ENCODE assay signal across 25 cellular contexts in genomic region chr18:29960539-29960938, GRCh38.
"Had no signal": no experiment of that assay in that cellular context is flagged by ENCODE, and none has a peak within 500 bp of the region (broad histone marks: within the 10 kb centered on the region; RNA-seq: fewer than 3 reads in every experiment).

No MANE protein-coding gene starts in this region.

- FAIRE-seq: islet of Langerhans had no signal

- DNase-seq: hypothalamus; immature natural killer cell; left ventricle myocardium inferior; mesendoderm; naive B cell; natural killer cell; nephron progenitor cell; occipital lobe; retina; right cardiac atrium; spleen; stimulated activated CD4-positive, alpha-beta T cell treated with anti-CD3 and anti-CD28 coated beads, Interleukin-4, amount 100 ng/mL, for 24 hours; stimulated activated naive CD4-positive, alpha-beta T cell; uterus had no signal

- H3K9me3 ChIP-seq: left ventricle myocardium inferior, neutrophil, prostate gland, suprapubic skin, thoracic aorta, tibial nerve, uterus had no signal

- H3K36me3 ChIP-seq: left ventricle myocardium inferior, neural progenitor cell, neutrophil, prostate gland, spleen, suprapubic skin, thoracic aorta, tibial nerve, uterus had no signal

- H3K4me1 ChIP-seq: left ventricle myocardium inferior, neural progenitor cell, prostate gland, spleen, suprapubic skin, tibial nerve, uterus had no signal

- H3K27ac ChIP-seq: left ventricle myocardium inferior, neural progenitor cell, neutrophil, prostate gland, skin epidermis, spleen, suprapubic skin, thoracic aorta, tibial nerve, uterus had no signal

- H3K4me3 ChIP-seq: left ventricle myocardium inferior, lung, neural progenitor cell, prostate gland, skin epidermis, spleen, suprapubic skin, thoracic aorta, tibial nerve, uterus had no signal

- ATAC-seq: natural killer cell; right cardiac atrium; sciatic nerve; stimulated activated effector memory CD8-positive, alpha-beta T cell treated with anti-CD3 and anti-CD28 coated beads, Interleukin-12 subunit alpha, Interleukin-12 subunit beta, amount 100 ng/mL, for 72 hours had no signal

- H3K27me3 ChIP-seq: neural progenitor cell, neutrophil, spleen, suprapubic skin, tibial nerve, uterus had no signal

- H3K9ac ChIP-seq: neural progenitor cell had no signal
